Comparison of ENCODE assay signal across 15 cellular contexts in genomic region chr16:48999034-48999433, GRCh38.
"Had no signal": no experiment of that assay in that cellular context is flagged by ENCODE, and none has a peak within 500 bp of the region (broad histone marks: within the 10 kb centered on the region; RNA-seq: fewer than 3 reads in every experiment).

No MANE protein-coding gene starts in this region.

- H3K9me3 ChIP-seq: heart right ventricle, right atrium auricular region, upper lobe of left lung, uterus had no signal

- ATAC-seq: naive thymus-derived CD8-positive, alpha-beta T cell; stimulated activated memory B cell treated with anti-CD40 and anti-IgM and Interleukin-4, amounts not matched to agents 10 μg/mL and 1 μg/mL and 100 μg/mL, for 72 hours; stimulated activated naive CD8-positive, alpha-beta T cell treated with anti-CD3 and anti-CD28 coated beads, Interleukin-15, amount 100 ng/mL, for 72 hours had no signal

- H3K27me3 ChIP-seq: right atrium auricular region, upper lobe of left lung, uterus had no signal

- H3K27ac ChIP-seq: heart right ventricle, right atrium auricular region, upper lobe of left lung had no signal

- H3K36me3 ChIP-seq: heart right ventricle, right atrium auricular region, upper lobe of left lung, uterus had no signal

- H3K4me2 ChIP-seq: smooth muscle cell had no signal

- DNase-seq: cortex of kidney; dorsolateral prefrontal cortex; effector CD8-positive, alpha-beta T cell; heart right ventricle; islet precursor cell; naive thymus-derived CD8-positive, alpha-beta T cell; posterior cingulate gyrus; stimulated activated CD4-positive, alpha-beta T cell treated with anti-CD3 and anti-CD28 coated beads, Interleukin-4, amount 100 ng/mL, for 1 hour; stimulated activated naive CD8-positive, alpha-beta T cell treated with anti-CD3 and anti-CD28 coated beads, Interleukin-15, amount 100 ng/mL, for 72 hours; substantia nigra; upper lobe of left lung; uterus had no signal

- H3K4me1 ChIP-seq: right atrium auricular region, upper lobe of left lung, uterus had no signal

- H3K4me3 ChIP-seq: dorsolateral prefrontal cortex, heart right ventricle, right atrium auricular region, smooth muscle cell, upper lobe of left lung, uterus had no signal
